32 cellular contexts compared by ENCODE assay signal in genomic region chr5:155767480-155767879, GRCh38.
DNase-seq lines count a peak whose midpoint lies in the region; ATAC-seq and TF ChIP-seq lines count a peak whose summit lies in the region.
"Had no signal": no experiment of that assay in that cellular context is flagged by ENCODE, and none has a peak within 500 bp of the region (broad histone marks: within the 10 kb centered on the region; RNA-seq: fewer than 3 reads in every experiment).

No MANE protein-coding gene starts in this region.

- peaks cover 5% of the 10 kb centered on the region for H3K27me3 Mint-ChIP-seq in activated CD8-positive, alpha-beta T cell treated with anti-CD3 and anti-CD28 coated beads for 36 hours
- no peaks in the 10 kb centered on the region for H3K27me3 Mint-ChIP-seq in activated CD8-positive, alpha-beta T cell treated with anti-CD3 and anti-CD28 coated beads, Interleukin-2, amount 10 ng/mL, durations not matched to agents 7 days and 5 days (ENCODE audit: low read depth)
- H3K27me3 Mint-ChIP-seq: activated naive CD8-positive, alpha-beta T cell treated with anti-CD3 and anti-CD28 coated beads, Interleukin-2, amount 10 ng/mL, durations not matched to agents 7 days and 5 days; activated T-cell treated with anti-CD3 and anti-CD28 coated beads, Interleukin-2, amount 50 U/mL, for 24 hours; CD4-positive, CD25-positive, alpha-beta regulatory T cell had no signal

- no peaks in the 10 kb centered on the region for H3K36me3 Mint-ChIP-seq in activated CD8-positive, alpha-beta T cell treated with anti-CD3 and anti-CD28 coated beads for 36 hours (ENCODE audit: low read depth)
- H3K36me3 Mint-ChIP-seq in activated CD8-positive, alpha-beta T cell treated with anti-CD3 and anti-CD28 coated beads, Interleukin-2, amount 10 ng/mL, durations not matched to agents 7 days and 5 days (ENCODE audit: low read depth): no peaks in the 10 kb centered on the region
- H3K36me3 Mint-ChIP-seq: activated naive CD8-positive, alpha-beta T cell treated with anti-CD3 and anti-CD28 coated beads, Interleukin-2, amount 10 ng/mL, durations not matched to agents 7 days and 5 days; CD4-positive, CD25-positive, alpha-beta regulatory T cell; stimulated activated memory B cell treated with anti-CD40 and anti-IgM and Interleukin-4, amounts not matched to agents 10 μg/mL and 1 μg/mL and 100 μg/mL, for 72 hours had no signal

- peak; percentile 58 for ATAC-seq in activated CD8-positive, alpha-beta T cell treated with anti-CD3 and anti-CD28 coated beads for 36 hours
- no peak for ATAC-seq in activated CD8-positive, alpha-beta T cell treated with anti-CD3 and anti-CD28 coated beads, Interleukin-2, amount 10 ng/mL, durations not matched to agents 7 days and 5 days
- ATAC-seq in HG03565 (IDR thresholded peaks at IDR 0.05; ENCODE audit: unreplicated experiment): peak; percentile 53
- no peak for ATAC-seq in sciatic nerve
- ATAC-seq: HepG2; stimulated activated memory B cell treated with anti-CD40 and anti-IgM and Interleukin-4, amounts not matched to agents 10 μg/mL and 1 μg/mL and 100 μg/mL, for 72 hours had no signal

- no peaks in the 10 kb centered on the region for H3K9me3 Mint-ChIP-seq in activated CD8-positive, alpha-beta T cell treated with anti-CD3 and anti-CD28 coated beads for 36 hours
- H3K9me3 Mint-ChIP-seq in activated CD8-positive, alpha-beta T cell treated with anti-CD3 and anti-CD28 coated beads, Interleukin-2, amount 10 ng/mL, durations not matched to agents 7 days and 5 days (ENCODE audit: insufficient read depth): no peaks in the 10 kb centered on the region
- H3K9me3 Mint-ChIP-seq: stimulated activated memory B cell treated with anti-CD40 and anti-IgM and Interleukin-4, amounts not matched to agents 10 μg/mL and 1 μg/mL and 100 μg/mL, for 72 hours had no signal

- CTCF ChIA-PET in activated CD8-positive, alpha-beta T cell treated with anti-CD3 and anti-CD28 coated beads for 36 hours (lab: Charles Lee): no interaction called here
- CTCF ChIA-PET in activated CD8-positive, alpha-beta T cell treated with anti-CD3 and anti-CD28 coated beads, Interleukin-2, amount 10 ng/mL, durations not matched to agents 7 days and 5 days (lab: Charles Lee): no interaction called here

- POLR2A ChIA-PET in activated CD8-positive, alpha-beta T cell treated with anti-CD3 and anti-CD28 coated beads for 36 hours (lab: Charles Lee): no interaction called here
- POLR2A ChIA-PET in activated CD8-positive, alpha-beta T cell treated with anti-CD3 and anti-CD28 coated beads, Interleukin-2, amount 10 ng/mL, durations not matched to agents 7 days and 5 days (lab: Charles Lee): no interaction called here

- H3K4me1 Mint-ChIP-seq in activated CD8-positive, alpha-beta T cell treated with anti-CD3 and anti-CD28 coated beads for 36 hours (ENCODE audit: low read depth): no peaks in the 10 kb centered on the region
- no peaks in the 10 kb centered on the region for H3K4me1 Mint-ChIP-seq in activated CD8-positive, alpha-beta T cell treated with anti-CD3 and anti-CD28 coated beads, Interleukin-2, amount 10 ng/mL, durations not matched to agents 7 days and 5 days (ENCODE audit: low read depth)
- H3K4me1 Mint-ChIP-seq: activated naive CD8-positive, alpha-beta T cell treated with anti-CD3 and anti-CD28 coated beads, Interleukin-2, amount 10 ng/mL, durations not matched to agents 7 days and 5 days; CD4-positive, CD25-positive, alpha-beta regulatory T cell; stimulated activated memory B cell treated with anti-CD40 and anti-IgM and Interleukin-4, amounts not matched to agents 10 μg/mL and 1 μg/mL and 100 μg/mL, for 72 hours had no signal

- TF ChIP-seq CTCF in activated CD8-positive, alpha-beta T cell treated with anti-CD3 and anti-CD28 coated beads for 36 hours (IDR thresholded peaks at IDR 0.05): no peak

- H3K27ac Mint-ChIP-seq in activated CD8-positive, alpha-beta T cell treated with anti-CD3 and anti-CD28 coated beads for 36 hours: no peak overlapping the region
- no peak overlapping the region for H3K27ac Mint-ChIP-seq in activated CD8-positive, alpha-beta T cell treated with anti-CD3 and anti-CD28 coated beads, Interleukin-2, amount 10 ng/mL, durations not matched to agents 7 days and 5 days
- H3K27ac Mint-ChIP-seq: activated naive CD8-positive, alpha-beta T cell treated with anti-CD3 and anti-CD28 coated beads, Interleukin-2, amount 10 ng/mL, durations not matched to agents 7 days and 5 days; activated T-cell treated with anti-CD3 and anti-CD28 coated beads, Interleukin-2, amount 50 U/mL, for 24 hours; CD4-positive, CD25-positive, alpha-beta regulatory T cell; stimulated activated memory B cell treated with anti-CD40 and anti-IgM and Interleukin-4, amounts not matched to agents 10 μg/mL and 1 μg/mL and 100 μg/mL, for 72 hours had no signal

- no peak for DNase-seq in activated CD8-positive, alpha-beta T cell treated with anti-CD3 and anti-CD28 coated beads for 36 hours
- DNase-seq in activated CD8-positive, alpha-beta T cell treated with anti-CD3 and anti-CD28 coated beads, Interleukin-2, amount 10 ng/mL, durations not matched to agents 7 days and 5 days: no peak
- DNase-seq in kidney tubule cell (ENCODE audit: low spot score) (peak; percentile 18), NCI-H69 (lab: John Stamatoyannopoulos, UW) (no peak), NCI-H82 (lab: John Stamatoyannopoulos, UW) (no peak), middle frontal gyrus (ENCODE audit: extremely low spot score, low spot score) (no peak), sciatic nerve (ENCODE audit: low spot score) (no peak)
- DNase-seq: 8988T; activated CD4-positive, alpha-beta T cell treated with anti-CD3 and anti-CD28 coated beads for 4 hours; activated gamma-delta T cell treated with Interleukin-2 at 50 U/mL for 16 hours; activated naive CD8-positive, alpha-beta T cell treated with anti-CD3 and anti-CD28 coated beads, Interleukin-2, amount 10 ng/mL, durations not matched to agents 7 days and 5 days; activated T-cell treated with anti-CD3 and anti-CD28 coated beads, Interleukin-2, amount 50 U/mL, for 24 hours; aorta; CD4-positive, CD25-positive, alpha-beta regulatory T cell; DND-41; effector CD4-positive, alpha-beta T cell; GF-D8; glutamatergic neuron; H7; left ventricle myocardium inferior; mesendoderm; NCI-H1417; NCI-H2081; NCI-H526; SJCRH30; substantia nigra; T-helper 9 cell; trophoblast cell; WERI-Rb-1 had no signal

- H3K4me3 Mint-ChIP-seq in activated CD8-positive, alpha-beta T cell treated with anti-CD3 and anti-CD28 coated beads for 36 hours: no peak overlapping the region
- no peak overlapping the region for H3K4me3 Mint-ChIP-seq in activated CD8-positive, alpha-beta T cell treated with anti-CD3 and anti-CD28 coated beads, Interleukin-2, amount 10 ng/mL, durations not matched to agents 7 days and 5 days
- H3K4me3 Mint-ChIP-seq: activated naive CD8-positive, alpha-beta T cell treated with anti-CD3 and anti-CD28 coated beads, Interleukin-2, amount 10 ng/mL, durations not matched to agents 7 days and 5 days; activated T-cell treated with anti-CD3 and anti-CD28 coated beads, Interleukin-2, amount 50 U/mL, for 24 hours; CD4-positive, CD25-positive, alpha-beta regulatory T cell; stimulated activated memory B cell treated with anti-CD40 and anti-IgM and Interleukin-4, amounts not matched to agents 10 μg/mL and 1 μg/mL and 100 μg/mL, for 72 hours had no signal

- intact Hi-C loops in activated CD8-positive, alpha-beta T cell treated with anti-CD3 and anti-CD28 coated beads for 36 hours (cut with micrococcal nuclease): no loop called here
- intact Hi-C loops in sciatic nerve (cut with DNase I): no loop called here

Comparison
In these comparisons a context has a peak if more than half of its experiments do, and no peak if none do; other contexts are left out.
1. ATAC-seq: peak in activated CD8-positive, alpha-beta T cell treated with anti-CD3 and anti-CD28 coated beads for 36 hours (single experiment) and HG03565 (single experiment); none in activated CD8-positive, alpha-beta T cell treated with anti-CD3 and anti-CD28 coated beads, Interleukin-2, amount 10 ng/mL, durations not matched to agents 7 days and 5 days (single experiment) and sciatic nerve (single experiment).